12 cellular contexts compared by ENCODE assay signal in the genomic region with DNA sequence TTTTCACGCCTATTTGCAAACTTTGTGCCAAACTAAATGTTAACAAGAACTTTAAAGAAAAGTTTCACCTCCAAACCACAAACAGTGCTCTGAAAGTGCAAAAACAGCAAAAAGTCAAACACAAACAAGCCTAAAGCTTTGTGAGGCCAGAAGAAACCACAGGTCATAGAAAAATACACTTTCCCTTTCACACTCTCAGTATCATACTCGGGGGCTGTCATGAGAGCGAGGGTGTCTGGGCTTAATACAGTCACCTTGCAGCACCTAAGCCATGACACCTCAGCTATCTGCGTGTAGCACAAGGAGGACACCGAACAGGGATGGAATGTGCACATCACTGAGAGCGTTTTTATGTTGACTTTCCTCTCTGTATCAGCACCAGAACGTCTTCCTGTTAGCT. TPM values are rescaled to one million over a fixed set of nuclear protein-coding genes. Genes with fewer than 3 reads are reported as not detected.
DNase-seq lines count a peak whose midpoint lies in the region; ATAC-seq and TF ChIP-seq lines count a peak whose summit lies in the region.
"Had no signal": no experiment of that assay in that cellular context is flagged by ENCODE, and none has a peak within 500 bp of the region (broad histone marks: within the 10 kb centered on the region; RNA-seq: fewer than 3 reads in every experiment).

No MANE protein-coding gene starts in this region.

- peak overlapping the region; percentile 67 for H3K4me2 ChIP-seq in KMS-11
- H3K4me2 ChIP-seq: SK-N-SH had no signal

- H3K36me3 Mint-ChIP-seq in central memory CD8-positive, alpha-beta T cell (ENCODE audit: insufficient read depth) = peaks cover 3% of the 10 kb centered on the region
- H3K36me3 Mint-ChIP-seq: memory B cell had no signal

- peak overlapping the region; percentile 53 for H3K4me3 Mint-ChIP-seq in central memory CD8-positive, alpha-beta T cell
- H3K4me3 Mint-ChIP-seq: memory B cell had no signal

- no peaks in the 10 kb centered on the region for H3K9me3 Mint-ChIP-seq in central memory CD8-positive, alpha-beta T cell
- H3K9me3 Mint-ChIP-seq: memory B cell had no signal

- TF ChIP-seq CTCF in GM12865 (IDR thresholded peaks at IDR 0.05; ENCODE audit: insufficient read depth, low read depth, low read length, missing control alignments) (no peak), KMS-11 (conservative IDR thresholded peaks at IDR 0.05; ENCODE audit: low read depth, low read length) (no peak), dorsolateral prefrontal cortex (IDR thresholded peaks at IDR 0.05 in 54 of 56, conservative IDR thresholded peaks at IDR 0.05 in 2 of 56; ENCODE audit: low read depth in 1 of 56, partially characterized antibody in 56 of 56) (no peak)

- H3K27ac ChIP-seq in KMS-11 = no peak overlapping the region
- H3K27ac ChIP-seq in dorsolateral prefrontal cortex = no peak overlapping the region
- H3K27ac ChIP-seq: GM23248 had no signal

- no peaks in the 10 kb centered on the region for H3K27me3 Mint-ChIP-seq in central memory CD8-positive, alpha-beta T cell
- H3K27me3 Mint-ChIP-seq: memory B cell had no signal

- no peaks in the 10 kb centered on the region for H3K36me3 ChIP-seq in KMS-11 (ENCODE audit: insufficient read depth)

- H3K27ac Mint-ChIP-seq in central memory CD8-positive, alpha-beta T cell (ENCODE audit: low read depth) = peak overlapping the region; percentile 81
- H3K27ac Mint-ChIP-seq: memory B cell had no signal

- H3K9ac ChIP-seq in KMS-11 = no peak overlapping the region
- H3K9ac ChIP-seq: GM23248, SK-N-SH had no signal

- intact Hi-C loops in dorsolateral prefrontal cortex (cut with DNase I) = no loop called here

- peaks cover 22% of the 10 kb centered on the region for H3K4me1 ChIP-seq in KMS-11 (ENCODE audit: low read depth, poor library complexity, severe bottlenecking)

- DNase-seq in GM12865 (ENCODE audit: low read depth) (peak; percentile 70), dorsolateral prefrontal cortex (no peak), SIG-M5 (lab: John Stamatoyannopoulos, UW) (no peak), inferior parietal cortex (ENCODE audit: extremely low spot score) (no peak)
- peak in 1 of 2 donors; percentile 70 for DNase-seq in central memory CD8-positive, alpha-beta T cell (ENCODE audit: low spot score in 2 of 2)
- DNase-seq: GM23248, NCI-H524, SK-N-SH had no signal

- no peak overlapping the region for H2AFZ ChIP-seq in KMS-11 (ENCODE audit: low read depth)
- H2AFZ ChIP-seq: GM23248 had no signal

- peak; percentile 57 for ATAC-seq in GM19328 (IDR thresholded peaks at IDR 0.05; ENCODE audit: unreplicated experiment)
- peak; percentile 93 for ATAC-seq in central memory CD8-positive, alpha-beta T cell (replicated peaks; ENCODE audit: extremely low read depth, poor library complexity, severe bottlenecking)
- ATAC-seq in HG02623 (IDR thresholded peaks at IDR 0.05; ENCODE audit: unreplicated experiment) = no peak

- no peaks in the 10 kb centered on the region for H3K79me2 ChIP-seq in KMS-11 (ENCODE audit: insufficient read depth, low read depth)

- no peaks in the 10 kb centered on the region for H4K20me1 ChIP-seq in KMS-11 (ENCODE audit: insufficient read depth)

- peaks cover 24% of the 10 kb centered on the region for H3K4me1 Mint-ChIP-seq in central memory CD8-positive, alpha-beta T cell
- H3K4me1 Mint-ChIP-seq: memory B cell had no signal

- H3K27me3 ChIP-seq in KMS-11 (ENCODE audit: insufficient read depth, low read depth) (peaks cover 58% of the 10 kb centered on the region), dorsolateral prefrontal cortex (no peaks in the 10 kb centered on the region)

- no peak overlapping the region for H3K4me3 ChIP-seq in GM12865 (ENCODE audit: low read depth, low read length)
- H3K4me3 ChIP-seq in KMS-11 (IDR thresholded peaks at IDR 0.05; ENCODE audit: insufficient read depth, low read depth, low read length) = no peak overlapping the region
- H3K4me3 ChIP-seq in dorsolateral prefrontal cortex = no peak overlapping the region
- H3K4me3 ChIP-seq: GM23248 had no signal

RNA-seq across cellular contexts. Expression of a gene that starts 26.6 kb away (rescaled TPM):
- total RNA-seq in dorsolateral prefrontal cortex = 10 to 100 TPM; 28.6 to 78.9 (median 56.1) TPM

RNA-seq across cellular contexts. Expression of a gene that starts 37.1 kb away (rescaled TPM):
- total RNA-seq in dorsolateral prefrontal cortex = 10 to 100 TPM; 20.7 to 58.6 (median 34.5) TPM
